15 cellular contexts compared by ENCODE assay signal in the genomic region with DNA sequence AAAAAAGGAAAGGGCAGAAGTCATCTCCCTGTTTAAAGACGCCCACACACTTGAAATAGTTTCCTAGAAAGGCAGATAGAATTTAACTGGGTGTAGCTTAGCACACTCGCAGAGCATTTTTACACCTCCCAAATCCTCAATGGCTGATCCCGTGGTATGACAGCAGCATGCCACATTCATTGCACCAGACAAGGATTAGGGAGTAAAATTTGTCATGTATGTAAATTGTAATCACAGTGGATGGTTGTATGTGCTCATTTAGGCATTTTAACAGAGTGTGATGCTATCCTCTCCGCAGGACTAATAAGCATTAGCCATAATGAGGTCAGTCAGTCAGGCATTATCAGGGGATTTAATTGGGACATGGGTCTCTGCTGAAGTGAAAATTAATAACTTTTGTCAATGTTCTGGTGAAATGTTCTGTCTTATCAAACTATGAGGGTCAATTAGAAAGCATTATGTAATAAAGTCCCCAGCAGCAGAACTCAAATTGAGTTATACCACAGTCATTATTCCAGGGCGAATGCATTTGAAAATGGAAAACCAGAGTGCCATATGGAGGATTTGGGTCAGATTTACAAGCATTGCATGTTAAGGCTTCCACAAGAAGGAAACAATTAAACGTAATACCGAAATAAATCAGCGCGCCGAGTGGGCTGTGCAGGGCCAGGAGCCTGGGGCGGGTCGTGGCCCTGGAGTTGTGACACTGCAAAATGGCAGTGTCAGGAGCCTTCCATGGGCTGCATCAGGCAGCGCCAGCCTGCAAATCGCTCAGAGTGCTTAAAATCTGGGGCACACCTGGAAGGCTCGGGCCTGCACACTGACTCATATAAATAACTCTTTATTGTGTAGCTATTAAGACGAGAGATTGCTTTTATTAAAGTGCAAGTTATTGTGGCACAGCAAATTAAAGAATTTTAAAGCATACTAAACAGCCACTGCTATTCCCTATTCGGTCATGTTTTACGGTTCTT.
DNase-seq lines count a peak whose midpoint lies in the region; ATAC-seq and TF ChIP-seq lines count a peak whose summit lies in the region.
"Had no signal": no experiment of that assay in that cellular context is flagged by ENCODE, and none has a peak within 500 bp of the region (broad histone marks: within the 10 kb centered on the region; RNA-seq: fewer than 3 reads in every experiment).

No MANE protein-coding gene starts in this region.

- peak overlapping the region; percentile 72 for H3K4me2 ChIP-seq in hepatocyte

- peaks cover 31% of the 10 kb centered on the region for H3K27me3 Mint-ChIP-seq in endodermal cell (ENCODE audit: insufficient read depth)
- H3K27me3 Mint-ChIP-seq in activated T-cell treated with anti-CD3 and anti-CD28 coated beads, Interleukin-2, amount 50 U/mL, for 4 hours (ENCODE audit: low read depth), result no peaks in the 10 kb centered on the region

- H3K9me3 ChIP-seq in hepatocyte (ENCODE audit: low read depth) (no peaks in the 10 kb centered on the region), sigmoid colon (no peaks in the 10 kb centered on the region), endodermal cell (ENCODE audit: control insufficient read depth, low read length) (no peaks in the 10 kb centered on the region)

- H3K9me3 Mint-ChIP-seq in endodermal cell, result peaks cover 1% of the 10 kb centered on the region
- peaks cover 4% of the 10 kb centered on the region for H3K9me3 Mint-ChIP-seq in activated T-cell treated with anti-CD3 and anti-CD28 coated beads, Interleukin-2, amount 50 U/mL, for 4 hours

- TF ChIP-seq POLR2A in sigmoid colon (IDR thresholded peaks at IDR 0.05), result no peak

- peaks cover 6% of the 10 kb centered on the region for H3K4me1 Mint-ChIP-seq in endodermal cell
- no peaks in the 10 kb centered on the region for H3K4me1 Mint-ChIP-seq in activated T-cell treated with anti-CD3 and anti-CD28 coated beads, Interleukin-2, amount 50 U/mL, for 4 hours (ENCODE audit: low read depth)
- H3K4me1 Mint-ChIP-seq: activated T-helper 17 cell treated with anti-CD3 and anti-CD28 coated beads, Interleukin-2, amount 50 U/mL, for 72 hours had no signal

- peak; percentile 8 for DNase-seq in COLO829 (ENCODE audit: low spot score)
- peak; percentile 92 for DNase-seq in SK-N-DZ (ENCODE audit: low spot score)
- DNase-seq in hepatocyte (ENCODE audit: low spot score), result no peak
- DNase-seq in sigmoid colon, result no peak
- no peak for DNase-seq in endodermal cell
- no peak for DNase-seq in NK-92 treated with Interleukin-12 subunit alpha and Interleukin-12 subunit beta, amount 100 ng/mL, for 24 hours (lab: John Stamatoyannopoulos, UW)
- DNase-seq in activated T-cell treated with anti-CD3 and anti-CD28 coated beads, Interleukin-2, amount 50 U/mL, for 4 hours, result no peak
- DNase-seq: COR-L47, H7, Kasumi-1, occipital lobe, SHP77 treated with DMSO at 0.1 percent for 48 hours had no signal

- peaks cover 20% of the 10 kb centered on the region for H3K4me1 ChIP-seq in hepatocyte (ENCODE audit: insufficient read depth)
- H3K4me1 ChIP-seq in sigmoid colon, result peaks cover 0 to 23% (median 18%) of the 10 kb centered on the region in 4 donors
- peaks cover 2% of the 10 kb centered on the region for H3K4me1 ChIP-seq in endodermal cell (ENCODE audit: control insufficient read depth, insufficient read depth, low read length)

- H3K79me2 ChIP-seq in hepatocyte, result no peaks in the 10 kb centered on the region

- H3K9ac ChIP-seq in endodermal cell (ENCODE audit: extremely low read depth, low read length, poor library complexity, severe bottlenecking), result no peak overlapping the region

- no peak overlapping the region for H3K4me3 Mint-ChIP-seq in endodermal cell
- H3K4me3 Mint-ChIP-seq in activated T-cell treated with anti-CD3 and anti-CD28 coated beads, Interleukin-2, amount 50 U/mL, for 4 hours, result no peak overlapping the region
- H3K4me3 Mint-ChIP-seq: activated T-helper 17 cell treated with anti-CD3 and anti-CD28 coated beads, Interleukin-2, amount 50 U/mL, for 72 hours had no signal

- H3K27ac Mint-ChIP-seq in endodermal cell, result no peak overlapping the region
- H3K27ac Mint-ChIP-seq: activated T-helper 17 cell treated with anti-CD3 and anti-CD28 coated beads, Interleukin-2, amount 50 U/mL, for 72 hours had no signal

- H3K36me3 ChIP-seq in hepatocyte (replicated peaks; ENCODE audit: insufficient read depth, low read depth) (no peaks in the 10 kb centered on the region), sigmoid colon (no peaks in the 10 kb centered on the region), endodermal cell (ENCODE audit: control insufficient read depth, insufficient read depth, low read length) (no peaks in the 10 kb centered on the region)

- TF ChIP-seq EP300 in sigmoid colon (IDR thresholded peaks at IDR 0.05), result no peak

- WGBS in hepatocyte (ENCODE audit: low lambda C conversion rate, missing lambda C conversion rate), result 57% methylated on average over 18 of the region's 18 CpGs
- 79 to 86% methylated on average over 18 of the region's 18 CpGs for WGBS in sigmoid colon, 2 donors
- 93 to 94% methylated on average over 13 to 18 of the region's 18 CpGs for WGBS in endodermal cell (ENCODE audit: insufficient coverage in 1 of 2, insufficient read length in 1 of 2), 2 experiments

- no peaks in the 10 kb centered on the region for H4K20me1 ChIP-seq in hepatocyte (ENCODE audit: insufficient read depth, poor library complexity, severe bottlenecking)

- no peak overlapping the region for H3K4me3 ChIP-seq in hepatocyte
- peak overlapping the region in 2 of 4 donors; percentile 25 to 34 for H3K4me3 ChIP-seq in sigmoid colon
- H3K4me3 ChIP-seq in endodermal cell (ENCODE audit: low read length), result no peak overlapping the region

- no peaks in the 10 kb centered on the region for H3K27me3 ChIP-seq in hepatocyte
- H3K27me3 ChIP-seq in sigmoid colon, result no peaks in the 10 kb centered on the region
- peaks cover 5% of the 10 kb centered on the region for H3K27me3 ChIP-seq in endodermal cell (ENCODE audit: control insufficient read depth, insufficient read depth, low read length, poor library complexity, severe bottlenecking)

- TF ChIP-seq CTCF in hepatocyte (IDR thresholded peaks at IDR 0.05; ENCODE audit: poor library complexity), result no peak
- no peak for TF ChIP-seq CTCF in sigmoid colon (IDR thresholded peaks at IDR 0.05)
- no peak for TF ChIP-seq CTCF in endodermal cell (conservative IDR thresholded peaks at IDR 0.05)

- no peaks in the 10 kb centered on the region for H3K36me3 Mint-ChIP-seq in endodermal cell (ENCODE audit: low read depth)
- H3K36me3 Mint-ChIP-seq in activated T-cell treated with anti-CD3 and anti-CD28 coated beads, Interleukin-2, amount 50 U/mL, for 4 hours (ENCODE audit: insufficient read depth), result no peaks in the 10 kb centered on the region

- H3K27ac ChIP-seq in hepatocyte (peak overlapping the region; percentile 79), sigmoid colon (peak overlapping the region in 3 of 4 donors; percentile 50 to 55 (median 55)), endodermal cell (ENCODE audit: low read depth, low read length) (no peak overlapping the region)

- intact Hi-C loops in sigmoid colon (cut with DNase I), result no loop called here

- no peak for ATAC-seq in GM21423 (IDR thresholded peaks at IDR 0.05; ENCODE audit: unreplicated experiment)
- no peak for ATAC-seq in activated T-cell treated with anti-CD3 and anti-CD28 coated beads, Interleukin-2, amount 50 U/mL, for 4 hours
- ATAC-seq: activated CD4-positive, CD25-positive, alpha-beta regulatory T cell treated with anti-CD3 and anti-CD28 coated beads, Interleukin-2, amount 50 U/mL, for 24 hours; activated T-helper 17 cell treated with anti-CD3 and anti-CD28 coated beads, Interleukin-2, amount 50 U/mL, for 72 hours had no signal

- peak overlapping the region; percentile 45 for H2AFZ ChIP-seq in hepatocyte

- H3K9me2 ChIP-seq in hepatocyte (replicated peaks; ENCODE audit: insufficient read depth), result no peaks in the 10 kb centered on the region

Comparison
In these comparisons a context has a peak if more than half of its experiments do, and no peak if none do; other contexts are left out.
1. DNase-seq: peak in COLO829 (single experiment) and SK-N-DZ (single experiment); none in hepatocyte (single experiment), sigmoid colon (single experiment), endodermal cell (single experiment), NK-92 treated with Interleukin-12 subunit alpha and Interleukin-12 subunit beta, amount 100 ng/mL, for 24 hours (single experiment) and activated T-cell treated with anti-CD3 and anti-CD28 coated beads, Interleukin-2, amount 50 U/mL, for 4 hours (single experiment).